In the genomic region with DNA sequence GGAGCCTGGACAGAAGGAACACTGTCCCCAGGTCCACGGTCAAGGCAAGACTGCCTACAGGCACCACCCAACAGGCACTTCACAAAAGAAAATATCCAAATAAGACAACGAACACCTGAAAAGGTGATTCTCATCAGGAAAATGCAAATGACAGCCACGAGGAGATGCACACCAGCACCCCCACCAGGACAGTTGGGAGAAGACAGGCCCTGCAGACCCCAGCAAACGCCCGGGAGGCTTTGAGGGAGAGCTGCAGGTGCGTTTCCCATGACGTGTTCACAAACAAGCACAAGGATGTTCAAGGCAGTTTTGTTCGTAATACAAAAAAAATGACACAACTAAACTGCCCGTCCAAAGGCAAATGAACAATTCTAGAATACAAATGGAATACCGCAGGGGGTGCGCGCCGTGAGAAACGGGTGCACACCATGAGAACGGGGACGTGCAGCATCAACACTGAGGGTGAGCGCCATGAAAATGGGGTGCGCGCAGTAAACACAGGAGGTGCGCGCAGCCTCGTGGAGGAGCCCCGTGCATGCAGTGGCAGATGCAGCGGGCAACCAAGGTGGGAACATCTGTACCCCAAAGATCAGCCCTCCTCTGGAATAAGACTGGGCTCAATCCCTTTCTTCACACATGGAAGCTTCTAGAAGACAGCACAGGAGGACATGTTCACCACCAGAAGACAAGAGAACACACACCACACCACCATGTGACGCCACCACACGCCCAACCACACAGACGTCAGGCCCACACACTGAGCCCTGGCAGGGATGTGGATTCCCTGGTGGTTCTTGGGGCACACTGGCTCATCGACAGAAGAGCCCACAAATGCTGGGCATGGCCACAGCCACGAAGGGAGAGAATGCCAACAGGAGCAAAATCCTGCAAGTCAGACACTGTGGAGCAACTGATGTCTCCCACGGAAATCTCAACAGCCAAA, we compare ENCODE assay signal across 8 cellular contexts.
A peak's percentile ranks its signal among the peaks of the same experiment; 100 is the strongest.
DNase-seq lines count a peak whose midpoint lies in the region; ATAC-seq and TF ChIP-seq lines count a peak whose summit lies in the region.

No MANE protein-coding gene starts in this region.

- peaks cover 0 to 62% (median 3%) of the 10 kb centered on the region in 3 donors for H3K36me3 Mint-ChIP-seq in CD8-positive, alpha-beta memory T cell
- H3K36me3 Mint-ChIP-seq in natural killer cell, result no peaks in the 10 kb centered on the region

- no peaks in the 10 kb centered on the region for H3K9me2 ChIP-seq in OCI-LY1 (ENCODE audit: low read depth, low read length)

- H3K9ac ChIP-seq in OCI-LY1 (ENCODE audit: low read length), result no peak overlapping the region
- no peak overlapping the region for H3K9ac ChIP-seq in colonic mucosa (ENCODE audit: low read depth in 2 of 2, low read length in 2 of 2)

- peaks cover 36% of the 10 kb centered on the region for H3K36me3 ChIP-seq in CD8-positive, alpha-beta memory T cell (ENCODE audit: insufficient read depth, low read length)
- peaks cover 53% of the 10 kb centered on the region for H3K36me3 ChIP-seq in OCI-LY1 (ENCODE audit: insufficient read depth, low read length)
- H3K36me3 ChIP-seq in brain microvascular endothelial cell (replicated peaks), result peaks cover 31% of the 10 kb centered on the region
- H3K36me3 ChIP-seq in colonic mucosa, result no peaks in the 10 kb centered on the region

- no peaks in the 10 kb centered on the region for H3F3A ChIP-seq in OCI-LY1 (ENCODE audit: insufficient read depth, low read length)

- H3K9me3 ChIP-seq in CD8-positive, alpha-beta memory T cell (ENCODE audit: low read length), result no peaks in the 10 kb centered on the region
- H3K9me3 ChIP-seq in OCI-LY1 (ENCODE audit: low read length) (no peaks in the 10 kb centered on the region), colonic mucosa (no peaks in the 10 kb centered on the region)

- CTCF ChIA-PET in CD8-positive, alpha-beta memory T cell (lab: Charles Lee), result interaction anchor here (1.7 to 2.3 kb wide), 2 partner anchors 15 to 20 kb away, joined by 5 read pairs; no protein-coding TSS in a partner anchor

- H3K27ac ChIP-seq in CD8-positive, alpha-beta memory T cell (ENCODE audit: low read depth, low read length), result no peak overlapping the region
- H3K27ac ChIP-seq in OCI-LY1 (ENCODE audit: low read depth, low read length, poor library complexity, severe bottlenecking), result no peak overlapping the region
- H3K27ac ChIP-seq in brain microvascular endothelial cell, result no peak overlapping the region
- no peak overlapping the region for H3K27ac ChIP-seq in colonic mucosa

- peaks cover 56% of the 10 kb centered on the region for H3K4me1 ChIP-seq in CD8-positive, alpha-beta memory T cell (ENCODE audit: insufficient read depth, low read length)
- H3K4me1 ChIP-seq in OCI-LY1 (ENCODE audit: insufficient read depth, low read length, severe bottlenecking) (peaks cover 10% of the 10 kb centered on the region), colonic mucosa (peaks cover 3% of the 10 kb centered on the region)

- ATAC-seq in natural killer cell (peak; percentile 67 to 90 (median 76)), GM21723 (IDR thresholded peaks at IDR 0.05; ENCODE audit: unreplicated experiment) (no peak), esophagus mucosa (no peak)

- peak overlapping the region; percentile 67 to 99 (median 83) for H3K27ac Mint-ChIP-seq in CD8-positive, alpha-beta memory T cell
- peak overlapping the region; percentile 78 to 86 for H3K27ac Mint-ChIP-seq in natural killer cell

- H3K4me3 ChIP-seq in CD8-positive, alpha-beta memory T cell (ENCODE audit: low read length), result no peak overlapping the region
- H3K4me3 ChIP-seq in OCI-LY1 (ENCODE audit: low read depth, low read length, poor library complexity, severe bottlenecking) (no peak overlapping the region), brain microvascular endothelial cell (ENCODE audit: low read depth, low read length) (no peak overlapping the region), colonic mucosa (no peak overlapping the region)

- peaks cover 60 to 84% (median 71%) of the 10 kb centered on the region in 3 donors for H3K4me1 Mint-ChIP-seq in CD8-positive, alpha-beta memory T cell
- H3K4me1 Mint-ChIP-seq in natural killer cell, result peaks cover 62 to 66% of the 10 kb centered on the region in 2 donors

- H3K4me2 ChIP-seq in OCI-LY1 (ENCODE audit: low read length), result no peak overlapping the region

- no peaks in the 10 kb centered on the region for H4K20me1 ChIP-seq in OCI-LY1 (ENCODE audit: insufficient read depth, low read length)

- peak; percentile 76 for TF ChIP-seq CTCF in OCI-LY1 (IDR thresholded peaks at IDR 0.05; ENCODE audit: low read length)
- peak; percentile 76 for TF ChIP-seq CTCF in brain microvascular endothelial cell (IDR thresholded peaks at IDR 0.05; ENCODE audit: low read depth, low read length, missing control alignments)
- TF ChIP-seq CTCF in natural killer cell (IDR thresholded peaks at IDR 0.05), result no peak
- TF ChIP-seq CTCF in colonic mucosa (IDR thresholded peaks at IDR 0.05), result no peak

- POLR2A ChIA-PET in CD8-positive, alpha-beta memory T cell (lab: Charles Lee), result no interaction called here

- DNase-seq in CD8-positive, alpha-beta memory T cell, result peak in 3 of 5 donors; percentile 36 to 69 (median 59)
- DNase-seq in brain microvascular endothelial cell, result no peak
- DNase-seq in natural killer cell, result peak; percentile 51
- DNase-seq in NCI-H1694 treated with DMSO at 0.1 percent for 48 hours (lab: John Stamatoyannopoulos, UW), result no peak
- DNase-seq in colonic mucosa, result no peak

- H2AFZ ChIP-seq in OCI-LY1 (ENCODE audit: low read length), result no peak overlapping the region

- in situ Hi-C loops in brain microvascular endothelial cell (cut with HindIII; ENCODE audit: low pct_ligation_motif_present, low sequenced_read_pairs), result no loop called here

- no peaks in the 10 kb centered on the region for H3K9me3 Mint-ChIP-seq in CD8-positive, alpha-beta memory T cell
- no peaks in the 10 kb centered on the region for H3K9me3 Mint-ChIP-seq in natural killer cell

- no peaks in the 10 kb centered on the region for H3K27me3 ChIP-seq in CD8-positive, alpha-beta memory T cell (ENCODE audit: insufficient read depth, low read length, poor library complexity, severe bottlenecking)
- H3K27me3 ChIP-seq in OCI-LY1 (ENCODE audit: insufficient read depth, low read length) (no peaks in the 10 kb centered on the region), brain microvascular endothelial cell (replicated peaks) (no peaks in the 10 kb centered on the region), colonic mucosa (no peaks in the 10 kb centered on the region)

- H3K4me3 Mint-ChIP-seq in CD8-positive, alpha-beta memory T cell, result peak overlapping the region in 4 of 7 donors; percentile 9 to 68 (median 39)
- no peak overlapping the region for H3K4me3 Mint-ChIP-seq in natural killer cell

- intact Hi-C loops in natural killer cell (cut with micrococcal nuclease), result no loop called here
- intact Hi-C loops in colonic mucosa (cut with DNase I), result no loop called here

- H3K27me3 Mint-ChIP-seq in CD8-positive, alpha-beta memory T cell, result no peaks in the 10 kb centered on the region
- no peaks in the 10 kb centered on the region for H3K27me3 Mint-ChIP-seq in natural killer cell (ENCODE audit: low read depth in 2 of 2)

- H3K79me2 ChIP-seq in OCI-LY1 (ENCODE audit: insufficient read depth, low read length), result peaks cover 13% of the 10 kb centered on the region; the same call in 1 of the 2 replicates

Comparison
In these comparisons a context has a peak if more than half of its experiments do, and no peak if none do; other contexts are left out.
1. DNase-seq: peak in CD8-positive, alpha-beta memory T cell (3 of 5) and natural killer cell (single experiment); none in brain microvascular endothelial cell (single experiment), NCI-H1694 treated with DMSO at 0.1 percent for 48 hours (single experiment) and colonic mucosa (single experiment).
2. CTCF ChIP-seq: peak in OCI-LY1 (single experiment) and brain microvascular endothelial cell (single experiment); none in natural killer cell (single experiment) and colonic mucosa (single experiment).
3. ATAC-seq: peak in natural killer cell (3 of 3); none in GM21723 (single experiment) and esophagus mucosa (single experiment).